In genomic region chr2:65056990-65057375, GRCh38 we compare ENCODE assay signal across 8 cellular contexts. TPM values are rescaled to one million over a fixed set of nuclear protein-coding genes. Genes with fewer than 3 reads are reported as not detected.
DNase-seq lines count a peak whose midpoint lies in the region; ATAC-seq, FAIRE-seq and TF ChIP-seq lines count a peak whose summit lies in the region.

No MANE protein-coding gene starts in this region.

- dilution Hi-C loops in IMR-90 (cut with HindIII; ENCODE audit: low sequenced_read_pairs, unreplicated experiment), result no loop called here

- DNase-seq in A549 (ENCODE audit: low read depth in 1 of 2, low spot score in 1 of 2) (no peak), IMR-90 (no peak), breast epithelium (ENCODE audit: low spot score in 2 of 2) (no peak), posterior cingulate gyrus (no peak), RKO (ENCODE audit: low spot score) (no peak)

- H2AK5ac ChIP-seq in IMR-90 (ENCODE audit: low read depth, low read length), result peak overlapping the region; percentile 6; the same call in 1 of the 2 replicates

- peaks cover 8% of the 10 kb centered on the region for H4K20me1 ChIP-seq in IMR-90 (ENCODE audit: insufficient read depth, low read length)

- no peak overlapping the region for H2BK15ac ChIP-seq in IMR-90 (ENCODE audit: low read depth, low read length)

- peak overlapping the region; percentile 79 for H3K9ac ChIP-seq in IMR-90 (ENCODE audit: low read depth, low read length)

- POLR2A ChIA-PET in A549 (lab: Yijun Ruan, JAX), result interaction anchor here (1.6 to 2.5 kb wide), 4 partner anchors 8 to 73 kb away, joined by 7 to 23 read pairs (median 16); partner anchors contain the start of genes RAB1A and SLC1A4
- POLR2A ChIA-PET in IMR-90 (lab: Charles Lee; ENCODE audit: unreplicated experiment), result no interaction called here

- no peaks in the 10 kb centered on the region for H3K9me3 ChIP-seq in A549
- no peaks in the 10 kb centered on the region for H3K9me3 ChIP-seq in IMR-90 (ENCODE audit: control insufficient read depth, insufficient read depth, low read length)
- no peaks in the 10 kb centered on the region for H3K9me3 ChIP-seq in breast epithelium
- no peaks in the 10 kb centered on the region for H3K9me3 ChIP-seq in mononuclear cell (ENCODE audit: low read depth, low read length)

- H3K23ac ChIP-seq in IMR-90 (ENCODE audit: low read depth, low read length), result peak overlapping the region; percentile 66

- H3K27me3 ChIP-seq in IMR-90 (ENCODE audit: control insufficient read depth, insufficient read depth, low read length) (no peaks in the 10 kb centered on the region), breast epithelium (no peaks in the 10 kb centered on the region), mononuclear cell (ENCODE audit: insufficient read depth, low read length) (no peaks in the 10 kb centered on the region)

- in situ Hi-C loops in IMR-90 (cut with MboI; ENCODE audit: low sequenced_read_pairs), result loop anchor here (25.0 kb wide), 1 partner anchor 505 kb away; no protein-coding TSS in a partner anchor

- TF ChIP-seq EP300 in A549 (IDR thresholded peaks at IDR 0.05), result no peak

- no peak overlapping the region for H2BK5ac ChIP-seq in IMR-90 (ENCODE audit: low read depth, low read length, poor library complexity, severe bottlenecking)

- peaks cover 16% of the 10 kb centered on the region for H3K4me1 ChIP-seq in A549
- H3K4me1 ChIP-seq in IMR-90 (ENCODE audit: control insufficient read depth, insufficient read depth, low read length), result peaks cover 2% of the 10 kb centered on the region; the same call in 1 of the 2 replicates
- peaks cover 0 to 13% of the 10 kb centered on the region in 2 donors for H3K4me1 ChIP-seq in breast epithelium
- H3K4me1 ChIP-seq in mononuclear cell (ENCODE audit: insufficient read depth, low read length), result peaks cover 66% of the 10 kb centered on the region

- H2BK120ac ChIP-seq in IMR-90 (ENCODE audit: low read depth, low read length), result no peak overlapping the region

- peak overlapping the region; percentile 14; the same call in 1 of the 2 replicates for H3K4ac ChIP-seq in IMR-90 (ENCODE audit: low read depth, low read length)

- H2AFZ ChIP-seq in IMR-90 (replicated peaks; ENCODE audit: low read length, poor library complexity), result peak overlapping the region; percentile 98

- no peak for TF ChIP-seq POLR2A in A549 (IDR thresholded peaks at IDR 0.05; ENCODE audit: low read length)
- TF ChIP-seq POLR2A in IMR-90 (IDR thresholded peaks at IDR 0.05; ENCODE audit: low read depth, low read length), result no peak
- TF ChIP-seq POLR2A in breast epithelium (IDR thresholded peaks at IDR 0.05), result no peak

- no TSS peak for BruUV-seq in IMR-90 (replicated peaks; lab: Mats Ljungman, UMichigan)

- CTCF ChIA-PET in A549 (lab: Yijun Ruan, JAX) (interaction anchor here (0.5 to 6.5 kb wide), 9 partner anchors 8 to 519 kb away, joined by 3 to 35 read pairs (median 9); no protein-coding TSS in a partner anchor), IMR-90 (lab: Yijun Ruan, JAX) (interaction anchor here (0.6 to 2.3 kb wide), 2 partner anchors 32 to 112 kb away, joined by 4 to 7 read pairs; no protein-coding TSS in a partner anchor)

- FAIRE-seq in A549 (lab: Jason Lieb, UNC), result no peak

- H3K4me2 ChIP-seq in A549 (peak overlapping the region; percentile 76), IMR-90 (ENCODE audit: low read depth, low read length) (peak overlapping the region; percentile 87)

- TF ChIP-seq RAD21 in A549 (conservative IDR thresholded peaks at IDR 0.05 in 1 of 2, IDR thresholded peaks at IDR 0.05 in 1 of 2) (no peak), IMR-90 (IDR thresholded peaks at IDR 0.05; ENCODE audit: low read length) (no peak)

- intact Hi-C loops in IMR-90 (cut with micrococcal nuclease), result no loop called here
- intact Hi-C loops in breast epithelium (cut with DNase I; ENCODE audit: low total_unique reads), result loop anchor here (2.0 kb wide), 1 partner anchor 70 kb away; no protein-coding TSS in a partner anchor
- intact Hi-C loops in posterior cingulate gyrus (cut with DNase I), result loop anchor here (1.0 to 5.0 kb wide), 3 partner anchors 68 to 375 kb away; partner anchors contain the start of genes RAB1A, SLC1A4 and SPRED2

- H4K8ac ChIP-seq in IMR-90 (ENCODE audit: low read depth in 2 of 2, low read length in 2 of 2), result peak overlapping the region in 1 of 2 experiments; percentile 66; a peak in 2 of 4 replicates

- H3K27ac ChIP-seq in A549 (peak overlapping the region; percentile 81 to 93), IMR-90 (ENCODE audit: insufficient read depth, low read length) (peak overlapping the region; percentile 40), breast epithelium (peak overlapping the region; percentile 89 to 90)

- H3K18ac ChIP-seq in IMR-90 (ENCODE audit: low read depth, low read length), result no peak overlapping the region

- peak overlapping the region; percentile 84 for H2AK9ac ChIP-seq in IMR-90 (replicated peaks; ENCODE audit: low read depth, low read length, poor library complexity)

- no peak for ATAC-seq in A549
- ATAC-seq in IMR-90 (ENCODE audit: low read depth), result no peak
- no peak for ATAC-seq in GM21723 (IDR thresholded peaks at IDR 0.05; ENCODE audit: unreplicated experiment)
- ATAC-seq in GM19035 (IDR thresholded peaks at IDR 0.05; ENCODE audit: unreplicated experiment), result no peak

- peak overlapping the region; percentile 67 for H3K4me3 ChIP-seq in A549
- H3K4me3 ChIP-seq in IMR-90 (ENCODE audit: insufficient read depth, low read depth, low read length), result peak overlapping the region; percentile 49
- H3K4me3 ChIP-seq in breast epithelium, result peak overlapping the region; percentile 69 to 94 (median 87)
- peak overlapping the region; percentile 51 for H3K4me3 ChIP-seq in mononuclear cell (ENCODE audit: low read length)

- peak overlapping the region; percentile 88 for H3K14ac ChIP-seq in IMR-90 (replicated peaks; ENCODE audit: low read depth, low read length)

- H3K79me1 ChIP-seq in IMR-90 (ENCODE audit: low read depth in 1 of 2, low read length in 2 of 2), result peaks cover 13 to 44% of the 10 kb centered on the region in 2 experiments

- H2BK20ac ChIP-seq in IMR-90 (ENCODE audit: low read depth, low read length), result no peak overlapping the region

- H3K36me3 ChIP-seq in IMR-90 (ENCODE audit: control insufficient read depth, insufficient read depth, low read length) (peaks cover 2% of the 10 kb centered on the region; the same call in 1 of the 2 replicates), breast epithelium (no peaks in the 10 kb centered on the region)

- WGBS in A549 (ENCODE audit: missing lambda C conversion rate), result 24% methylated on average over 9 of the region's 9 CpGs
- 0% methylated on average over 2 of the region's 9 CpGs; no CpG with 5 or more reads in 1 of the 2 experiments for WGBS in IMR-90 (ENCODE audit: extremely low coverage in 2 of 2, insufficient read length in 1 of 2), 2 experiments

- TF ChIP-seq CTCF in A549 (IDR thresholded peaks at IDR 0.05) (no peak), IMR-90 (conservative IDR thresholded peaks at IDR 0.05; ENCODE audit: low read depth, low read length) (no peak), breast epithelium (IDR thresholded peaks at IDR 0.05) (no peak)

- no peak overlapping the region for H4K5ac ChIP-seq in IMR-90 (ENCODE audit: low read depth, low read length)

- H3K9me1 ChIP-seq in IMR-90 (ENCODE audit: insufficient read depth, low read length), result no peaks in the 10 kb centered on the region

- H4K91ac ChIP-seq in IMR-90 (ENCODE audit: insufficient read depth, low read depth, low read length), result no peak overlapping the region

- peak overlapping the region; percentile 80; the same call in 1 of the 2 replicates for H3K56ac ChIP-seq in IMR-90 (ENCODE audit: extremely low read depth, insufficient read depth, low read length)

TF ChIP-seq in A549, 52 proteins besides CTCF, POLR2A, EP300 and RAD21 (continues in another document):
- TF ChIP-seq MAZ (IDR thresholded peaks at IDR 0.05; ENCODE audit: borderline replicate concordance, low read depth, low read length) (no peak), CHD2 (IDR thresholded peaks at IDR 0.05; ENCODE audit: low read length, partially characterized antibody) (no peak), MAX (IDR thresholded peaks at IDR 0.05) (no peak), JUN (IDR thresholded peaks at IDR 0.05) (no peak), ZSCAN20 (CRISPR knock-in tag; IDR thresholded peaks at IDR 0.05) (no peak), ZC3H11A (IDR thresholded peaks at IDR 0.05) (no peak), SMC3 (IDR thresholded peaks at IDR 0.05) (no peak), MYC (IDR thresholded peaks at IDR 0.05; ENCODE audit: borderline replicate concordance, low read length) (no peak), CBX8 (IDR thresholded peaks at IDR 0.05) (no peak), NR3C1 (IDR thresholded peaks at IDR 0.05) (no peak)

TF ChIP-seq in IMR-90, 13 proteins besides CTCF, POLR2A, EP300 and RAD21 (continues in another document):
- no peak for TF ChIP-seq SMC3 (IDR thresholded peaks at IDR 0.05; ENCODE audit: low read depth, low read length)
- TF ChIP-seq BHLHE40 (IDR thresholded peaks at IDR 0.05; ENCODE audit: low read depth, low read length), result no peak
- TF ChIP-seq FOS (IDR thresholded peaks at IDR 0.05; ENCODE audit: low read depth, low read length), result no peak
- TF ChIP-seq CHD1 (IDR thresholded peaks at IDR 0.05; ENCODE audit: low read depth, low read length), result no peak
- TF ChIP-seq NFE2L2 (IDR thresholded peaks at IDR 0.05; ENCODE audit: low read depth, low read length), result no peak
- TF ChIP-seq CEBPB (IDR thresholded peaks at IDR 0.05; ENCODE audit: low read depth, low read length), result no peak
- no peak for TF ChIP-seq USF2 (IDR thresholded peaks at IDR 0.05; ENCODE audit: low read depth, low read length)
- no peak for TF ChIP-seq MAFK (IDR thresholded peaks at IDR 0.05; ENCODE audit: low read depth, low read length)
- TF ChIP-seq RCOR1 (IDR thresholded peaks at IDR 0.05; ENCODE audit: insufficient replicate concordance, low read length), result no peak

RNA-seq across cellular contexts. Expression of gene CEP68, which starts 0.8 kb away (rescaled TPM):
- polyA plus RNA-seq in A549 (2011; rRNA removed) (9.2 and 9.3 TPM in 2 replicates), A549 (2017; fragmentation: RNase III; extraction: RNeasy Plus Mini Kit Qiagen cat#74134 plus additional on column Dnase treatment) (6.3 to 6.9 TPM (median 6.8 TPM) in 3 replicates), IMR-90 (2012; rRNA removed) (5.5 TPM in 2 replicates)
- polyA plus RNA-seq in A549 (2012; cell fraction: cytosol; rRNA removed), result 5.7 and 9.1 TPM in 2 replicates
- polyA plus RNA-seq in A549 (2012; cell fraction: nucleus; rRNA removed), result 10.7 TPM in 2 replicates
- 12.6 and 14.2 TPM in 2 replicates for polyA minus RNA-seq in A549 (2011; rRNA and poly(A)+ RNA removed)
- total RNA-seq in IMR-90 (2012; rRNA removed) (5.3 and 5.6 TPM in 2 replicates), breast epithelium (10 to 100 TPM; 23.3 to 32.2 (median 25.0) TPM), mononuclear cell (27.4 TPM)
- polyA plus RNA-seq in IMR-90 (2012; cell fraction: cytosol; rRNA removed), result 3.8 and 5.6 TPM in 2 replicates
- 8.2 and 8.7 TPM in 2 replicates for polyA plus RNA-seq in IMR-90 (2012; cell fraction: nucleus; rRNA removed; ENCODE audit: low replicate concordance)
